Comparison of ENCODE assay signal across 8 cellular contexts in genomic region chr10:127907411-127908105, GRCh38. TPM values are rescaled to one million over a fixed set of nuclear protein-coding genes. Genes with fewer than 3 reads are reported as not detected.
A peak's percentile ranks its signal among the peaks of the same experiment; 100 is the strongest.
DNase-seq lines count a peak whose midpoint lies in the region; ATAC-seq, FAIRE-seq and TF ChIP-seq lines count a peak whose summit lies in the region.

No MANE protein-coding gene starts in this region.

- TF ChIP-seq CTCF in D721Med (IDR thresholded peaks at IDR 0.05; ENCODE audit: insufficient read depth, missing control alignments) = peak; percentile 1
- TF ChIP-seq CTCF in PC-9 (conservative IDR thresholded peaks at IDR 0.05) = no peak
- TF ChIP-seq CTCF in thoracic aorta (IDR thresholded peaks at IDR 0.05) = no peak

- H3K79me2 ChIP-seq in PC-9 (ENCODE audit: low read depth) = peaks cover 24% of the 10 kb centered on the region

- DNase-seq in D721Med (ENCODE audit: insufficient read length, low spot score) (no peak), PC-9 (peak in 1 of 2 experiments; percentile 43), thoracic aorta (ENCODE audit: low spot score) (no peak), T-helper 2 cell (no peak), AML-193 (lab: John Stamatoyannopoulos, UW) (no peak)

- intact Hi-C loops in PC-9 (cut with micrococcal nuclease; ENCODE audit: unreplicated experiment) = loop anchor here (1.0 to 2.0 kb wide), 5 partner anchors 15 to 104 kb away; no protein-coding TSS in a partner anchor

- no peak for FAIRE-seq in D721Med (lab: Jason Lieb, UNC)

- no peaks in the 10 kb centered on the region for H3K9me2 ChIP-seq in PC-9 (ENCODE audit: insufficient read depth)

- WGBS in ectodermal cell, 2 experiments = 21 to 22% methylated on average over 65 of the region's 65 CpGs
- 20 to 21% methylated on average over 48 to 55 of the region's 65 CpGs for WGBS in mesodermal cell (ENCODE audit: insufficient coverage in 2 of 2), 2 experiments

- peak overlapping the region; percentile 55; the same call in 1 of the 2 replicates for H2AFZ ChIP-seq in PC-9

- peaks cover 35% of the 10 kb centered on the region for H3K4me1 ChIP-seq in PC-9 (replicated peaks; ENCODE audit: insufficient read depth)
- H3K4me1 ChIP-seq in ectodermal cell (ENCODE audit: control insufficient read depth, insufficient read depth, low read length) = no peaks in the 10 kb centered on the region
- peaks cover 11% of the 10 kb centered on the region for H3K4me1 ChIP-seq in mesodermal cell (ENCODE audit: control insufficient read depth, insufficient read depth, low read length, poor library complexity, severe bottlenecking)
- peaks cover 3 to 27% of the 10 kb centered on the region in 2 donors for H3K4me1 ChIP-seq in thoracic aorta (ENCODE audit: control insufficient read depth in 1 of 2, low read depth in 2 of 2)

- H3K27ac ChIP-seq in PC-9 = peak overlapping the region; percentile 68
- no peak overlapping the region for H3K27ac ChIP-seq in ectodermal cell (ENCODE audit: insufficient read depth, low read depth, low read length, poor library complexity, severe bottlenecking)
- no peak overlapping the region for H3K27ac ChIP-seq in mesodermal cell (ENCODE audit: low read depth, low read length, severe bottlenecking)
- H3K27ac ChIP-seq in thoracic aorta = peak overlapping the region; percentile 73 to 81

- H3K9me3 ChIP-seq in PC-9 (ENCODE audit: insufficient read depth, low read depth) = no peaks in the 10 kb centered on the region
- H3K9me3 ChIP-seq in ectodermal cell (ENCODE audit: control insufficient read depth, low read length) = no peaks in the 10 kb centered on the region
- no peaks in the 10 kb centered on the region for H3K9me3 ChIP-seq in mesodermal cell (ENCODE audit: control insufficient read depth, low read length)
- no peaks in the 10 kb centered on the region for H3K9me3 ChIP-seq in thoracic aorta

- H3K27me3 ChIP-seq in PC-9 (ENCODE audit: insufficient read depth, low read depth) = no peaks in the 10 kb centered on the region
- H3K27me3 ChIP-seq in ectodermal cell (ENCODE audit: control insufficient read depth, insufficient read depth, low read length, poor library complexity, severe bottlenecking) = peaks cover 43% of the 10 kb centered on the region
- H3K27me3 ChIP-seq in thoracic aorta (replicated peaks; ENCODE audit: insufficient read depth) = no peaks in the 10 kb centered on the region

- no peaks in the 10 kb centered on the region for H4K20me1 ChIP-seq in PC-9 (ENCODE audit: insufficient read depth)

- no peaks in the 10 kb centered on the region for H3K36me3 ChIP-seq in PC-9 (ENCODE audit: low read depth)
- H3K36me3 ChIP-seq in ectodermal cell (ENCODE audit: control insufficient read depth, insufficient read depth, low read length) = no peaks in the 10 kb centered on the region
- no peaks in the 10 kb centered on the region for H3K36me3 ChIP-seq in mesodermal cell (ENCODE audit: control insufficient read depth, insufficient read depth, low read length)
- H3K36me3 ChIP-seq in thoracic aorta = no peaks in the 10 kb centered on the region

- no peaks in the 10 kb centered on the region for H3F3A ChIP-seq in PC-9 (ENCODE audit: insufficient read depth, low read depth)

- POLR2A ChIA-PET in PC-9 (lab: Charles Lee; ENCODE audit: unreplicated experiment) = no interaction called here

- CTCF ChIA-PET in PC-9 (lab: Charles Lee) = interaction anchor here (0.6 to 1.5 kb wide), 3 partner anchors 12 to 174 kb away, joined by 3 to 4 read pairs (median 3); no protein-coding TSS in a partner anchor

- H3K4me2 ChIP-seq in PC-9 = peak overlapping the region; percentile 74

- ATAC-seq in thoracic aorta (ENCODE audit: insufficient number of reproducible peaks, low FRiP score, low read depth) (peak; percentile 27), GM19397 (IDR thresholded peaks at IDR 0.05; ENCODE audit: unreplicated experiment) (no peak)

- no TSS peak for BruUV-seq in PC-9 (replicated peaks; lab: Mats Ljungman, UMichigan)

- H3K4me3 ChIP-seq in PC-9 (peak overlapping the region; percentile 67), ectodermal cell (ENCODE audit: insufficient read depth, low read depth, low read length) (peak overlapping the region; percentile 56), mesodermal cell (ENCODE audit: extremely low read depth, insufficient read depth, low read length, poor library complexity, severe bottlenecking) (peak overlapping the region; percentile 62), thoracic aorta (peak overlapping the region; percentile 90)

RNA-seq across cellular contexts. Expression of gene PTPRE, which starts 0.7 kb away (rescaled TPM):
- total RNA-seq in PC-9 (2021) (7.9 TPM in 2 replicates), thoracic aorta (10 to 100 TPM; 41.9 to 45.1 TPM)
- 1.3 TPM for polyA plus RNA-seq in ectodermal cell (2013, experiment 1 of 4)
- polyA plus RNA-seq in ectodermal cell (2013, experiment 2 of 4) = 0.71 TPM
- polyA plus RNA-seq in ectodermal cell (2013, experiment 3 of 4) = 1.3 TPM
- 0.49 TPM for polyA plus RNA-seq in ectodermal cell (2013, experiment 4 of 4)
- 16.6 TPM for polyA plus RNA-seq in mesodermal cell (2013, experiment 1 of 2)
- 12.8 TPM for polyA plus RNA-seq in mesodermal cell (2013, experiment 2 of 2)

RNA-seq across cellular contexts. Expression of gene CLRN3, which starts 14.8 kb away (rescaled TPM):
- total RNA-seq in PC-9 (2021) (not detected in 2 replicates), thoracic aorta (not detected)
- not detected for polyA plus RNA-seq in ectodermal cell (2013, experiment 1 of 4)
- polyA plus RNA-seq in ectodermal cell (2013, experiment 2 of 4) = not detected
- polyA plus RNA-seq in ectodermal cell (2013, experiment 3 of 4) = not detected
- not detected for polyA plus RNA-seq in ectodermal cell (2013, experiment 4 of 4)
- not detected for polyA plus RNA-seq in mesodermal cell (2013, experiment 1 of 2)
- polyA plus RNA-seq in mesodermal cell (2013, experiment 2 of 2) = not detected

Comparison
In these comparisons a context has a peak if more than half of its experiments do, and no peak if none do; other contexts are left out.
1. H3K27ac ChIP-seq: peak in PC-9 (single experiment) and thoracic aorta (2 of 2); none in ectodermal cell (single experiment) and mesodermal cell (single experiment).
2. Peak in every context shown above with its lines, with median percentiles within 50 percentile points of each other: H3K4me3 ChIP-seq.